ENCODE assay signal across 11 cellular contexts in the genomic region with DNA sequence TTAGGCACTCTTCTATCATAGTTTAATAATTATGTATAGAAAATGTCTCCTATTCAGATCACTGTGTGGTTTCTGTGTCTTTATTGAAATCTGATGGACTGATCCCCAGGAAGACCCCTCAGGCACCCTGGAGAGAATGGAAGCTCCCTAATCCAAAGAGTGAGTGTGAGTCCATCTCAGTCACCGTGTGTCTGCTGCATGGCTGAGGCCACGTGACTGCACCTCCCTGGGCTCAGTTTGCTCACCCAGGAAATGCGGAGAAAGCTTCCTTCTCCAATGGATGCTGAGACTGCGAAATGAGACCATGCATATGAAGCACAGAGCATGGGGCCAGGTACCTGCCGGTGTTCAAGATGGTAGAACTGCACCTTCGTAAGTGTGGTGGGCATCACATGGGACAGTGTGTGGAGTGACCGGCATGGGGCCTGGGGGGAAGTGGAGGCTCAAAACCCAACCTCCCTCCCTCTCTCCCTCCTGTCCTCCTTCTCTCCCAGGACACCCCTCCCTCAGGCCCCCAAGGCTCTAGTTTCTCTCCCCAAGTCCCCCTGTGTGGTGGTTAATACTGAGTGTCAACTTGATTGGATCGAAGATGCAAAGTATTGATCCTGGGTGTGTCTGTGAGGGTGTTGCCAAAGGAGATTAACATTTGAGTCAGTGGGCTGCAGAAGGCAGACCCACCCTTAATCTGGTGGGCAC.
DNase-seq lines count a peak whose midpoint lies in the region; ATAC-seq and TF ChIP-seq lines count a peak whose summit lies in the region.
"Had no signal": no experiment of that assay in that cellular context is flagged by ENCODE, and none has a peak within 500 bp of the region (broad histone marks: within the 10 kb centered on the region; RNA-seq: fewer than 3 reads in every experiment).

No MANE protein-coding gene starts in this region.

- no peaks in the 10 kb centered on the region for H3K4me1 ChIP-seq in Caco-2
- peaks cover 0 to 2% of the 10 kb centered on the region in 2 donors for H3K4me1 ChIP-seq in neuronal stem cell (ENCODE audit: control insufficient read depth in 2 of 2, insufficient read depth in 1 of 2, low read depth in 1 of 2, low read length in 2 of 2)
- H3K4me1 ChIP-seq: HAP-1 had no signal

- no peaks in the 10 kb centered on the region for H3K36me3 Mint-ChIP-seq in Caco-2 (ENCODE audit: insufficient read depth, unreplicated experiment)

- POLR2A ChIA-PET in Caco-2 (lab: Charles Lee) = no interaction called here

- WGBS in neuronal stem cell (ENCODE audit: extremely low coverage in 2 of 2, insufficient read length in 2 of 2, insufficient replicate concordance in 1 of 2), 2 donors = no CpG with 5 or more reads among the region's 8 CpGs

- H2BK12ac ChIP-seq in neuronal stem cell (ENCODE audit: low read length) = no peak overlapping the region

- H3K4me3 Mint-ChIP-seq in Caco-2 (ENCODE audit: unreplicated experiment) = peak overlapping the region; percentile 28
- H3K4me3 Mint-ChIP-seq: B cell; CD4-positive, alpha-beta T cell had no signal

- intact Hi-C loops in Caco-2 (cut with micrococcal nuclease; ENCODE audit: unreplicated experiment) = loop anchor here (10.0 kb wide), 1 partner anchor 311 kb away; no protein-coding TSS in a partner anchor

- H2AFZ ChIP-seq in neuronal stem cell (ENCODE audit: low read length) = no peak overlapping the region

- peak overlapping the region; percentile 51 for H3K27ac ChIP-seq in WERI-Rb-1
- H3K27ac ChIP-seq in neuronal stem cell (replicated peaks; ENCODE audit: low read length) = no peak overlapping the region

- H3K23ac ChIP-seq in neuronal stem cell (ENCODE audit: low read depth, low read length, poor library complexity) = no peak overlapping the region

- no peak overlapping the region for H2BK15ac ChIP-seq in neuronal stem cell (ENCODE audit: low read length)

- no peaks in the 10 kb centered on the region for H3K4me1 Mint-ChIP-seq in Caco-2 (ENCODE audit: low read depth, unreplicated experiment)
- H3K4me1 Mint-ChIP-seq: B cell had no signal

- H3K4ac ChIP-seq in neuronal stem cell (ENCODE audit: low read length) = no peak overlapping the region

- H2BK5ac ChIP-seq in neuronal stem cell (ENCODE audit: low read length) = no peak overlapping the region

- H3K36me3 ChIP-seq in Caco-2 (ENCODE audit: control insufficient read depth, insufficient read depth, low read length) (no peaks in the 10 kb centered on the region), WERI-Rb-1 (no peaks in the 10 kb centered on the region), neuronal stem cell (replicated peaks in 1 of 2; ENCODE audit: control insufficient read depth in 2 of 2, insufficient read depth in 2 of 2, low read length in 2 of 2) (no peaks in the 10 kb centered on the region)
- H3K36me3 ChIP-seq: HAP-1 had no signal

- no peak overlapping the region for H3K14ac ChIP-seq in neuronal stem cell (ENCODE audit: low read length)

- peaks cover 4% of the 10 kb centered on the region for H3K27me3 Mint-ChIP-seq in Caco-2 (ENCODE audit: insufficient read depth, unreplicated experiment)

- TF ChIP-seq CTCF in Caco-2 (IDR thresholded peaks at IDR 0.05; ENCODE audit: insufficient read depth in 1 of 2, low read depth in 1 of 2, low read length in 1 of 2, severe bottlenecking in 1 of 2, unreplicated experiment in 1 of 2) (no peak), WERI-Rb-1 (IDR thresholded peaks at IDR 0.05; ENCODE audit: low read depth, low read length) (no peak)

- H3K18ac ChIP-seq in neuronal stem cell (ENCODE audit: low read length) = no peak overlapping the region

- H3K4me3 ChIP-seq in Caco-2 (ENCODE audit: low read depth, low read length) (no peak overlapping the region), WERI-Rb-1 (ENCODE audit: low read depth, low read length) (no peak overlapping the region), neuronal stem cell (ENCODE audit: low read length in 2 of 2) (no peak overlapping the region)
- H3K4me3 ChIP-seq: HAP-1 had no signal

- H3K79me1 ChIP-seq in neuronal stem cell (ENCODE audit: low read depth, low read length) = no peaks in the 10 kb centered on the region

- no peak overlapping the region for H4K91ac ChIP-seq in neuronal stem cell (ENCODE audit: low read depth, low read length, poor library complexity)

- no TSS peak for BruUV-seq in Caco-2 (replicated peaks; lab: Mats Ljungman, UMichigan)

- H3K27me3 ChIP-seq in Caco-2 (replicated peaks; ENCODE audit: control insufficient read depth, insufficient read depth, low read length) = no peaks in the 10 kb centered on the region
- H3K27me3 ChIP-seq in WERI-Rb-1 (ENCODE audit: insufficient read depth, low read depth, severe bottlenecking) = no peaks in the 10 kb centered on the region
- H3K27me3 ChIP-seq in neuronal stem cell (ENCODE audit: control insufficient read depth in 3 of 3, insufficient read depth in 3 of 3, low read depth in 1 of 3, low read length in 3 of 3) = no peaks in the 10 kb centered on the region

- no peak overlapping the region for H4K8ac ChIP-seq in neuronal stem cell (ENCODE audit: low read depth, low read length)

- CTCF ChIA-PET in Caco-2 (lab: Charles Lee) = interaction anchor here (1.1 kb wide), 1 partner anchor 914 kb away, joined by 4 read pairs; no protein-coding TSS in a partner anchor

- H3K9me3 Mint-ChIP-seq in Caco-2 (ENCODE audit: unreplicated experiment) = no peaks in the 10 kb centered on the region

- no peak overlapping the region for H2BK120ac ChIP-seq in neuronal stem cell (ENCODE audit: low read depth, low read length)

- ATAC-seq in HG03139 (IDR thresholded peaks at IDR 0.05; ENCODE audit: unreplicated experiment) (no peak), GM18502 (IDR thresholded peaks at IDR 0.05; ENCODE audit: poor library complexity, unreplicated experiment) (no peak)

- no peak overlapping the region for H3K9ac ChIP-seq in neuronal stem cell (ENCODE audit: low read depth, low read length, poor library complexity)
- H3K9ac ChIP-seq: SK-N-SH had no signal

- DNase-seq in AG20443 (ENCODE audit: low spot score) (peak; percentile 6), Caco-2 (no peak), WERI-Rb-1 (no peak), neuronal stem cell (ENCODE audit: low spot score) (no peak), NCI-H526 treated with DMSO at 0.1 percent for 48 hours (lab: John Stamatoyannopoulos, UW) (no peak)

- no peaks in the 10 kb centered on the region for H3K9me3 ChIP-seq in Caco-2
- H3K9me3 ChIP-seq in WERI-Rb-1 (ENCODE audit: severe bottlenecking) = peaks cover 18% of the 10 kb centered on the region
- H3K9me3 ChIP-seq in neuronal stem cell (replicated peaks in 1 of 2; ENCODE audit: control insufficient read depth in 2 of 2, insufficient read depth in 1 of 2, low read depth in 1 of 2, low read length in 2 of 2) = no peaks in the 10 kb centered on the region
- H3K9me3 ChIP-seq: HAP-1, SK-N-SH had no signal

- H2AK5ac ChIP-seq in neuronal stem cell (ENCODE audit: low read depth, low read length) = peak overlapping the region; percentile 33

- H3K4me2 ChIP-seq in neuronal stem cell (ENCODE audit: insufficient read depth, low read length, poor library complexity, severe bottlenecking) = no peak overlapping the region
- H3K4me2 ChIP-seq: SK-N-SH had no signal

- H3K27ac Mint-ChIP-seq in Caco-2 (ENCODE audit: unreplicated experiment) = no peak overlapping the region
- H3K27ac Mint-ChIP-seq: B cell; CD4-positive, alpha-beta T cell had no signal
